Comparison of ENCODE assay signal across 24 cellular contexts in genomic region chr1:229988534-229988933, GRCh38.
"Had no signal": no experiment of that assay in that cellular context is flagged by ENCODE, and none has a peak within 500 bp of the region (broad histone marks: within the 10 kb centered on the region; RNA-seq: fewer than 3 reads in every experiment).

No MANE protein-coding gene starts in this region.

- DNase-seq: activated B cell treated with CpG ODN at 0.5 μM for 24 hours; activated CD4-positive, alpha-beta memory T cell treated with anti-CD3 and anti-CD28 coated beads for 36 hours; activated CD4-positive, alpha-beta T cell treated with anti-CD3 and anti-CD28 coated beads, Interleukin-2, amount 10 ng/mL, durations not matched to agents 7 days and 5 days; activated CD8-positive, alpha-beta memory T cell treated with anti-CD3 and anti-CD28 coated beads for 24 hours; activated effector memory CD4-positive, alpha-beta T cell treated with anti-CD3 and anti-CD28 coated beads, Interleukin-2, amount 50 U/mL, for 16 hours; activated naive CD4-positive, alpha-beta T cell treated with Interleukin-2 at 50 U/mL for 16 hours; activated naive CD8-positive, alpha-beta T cell treated with anti-CD3 and anti-CD28 coated beads for 36 hours; activated T-cell treated with anti-CD3 and anti-CD28 coated beads, Interleukin-2, amount 50 U/mL, for 4 hours; anterior cingulate cortex; cerebellar nuclear complex; KG1; NCI-H1092; NCI-H1417 treated with DMSO at 0.1 percent for 48 hours; NCI-H1694; NCI-H2029; NCI-H2107; NCI-H2171 treated with DMSO at 0.1 percent for 48 hours; NCI-H226; NCI-H526 treated with DMSO at 0.1 percent for 48 hours; NCI-H82; PC-9; SHP77 treated with DMSO at 0.1 percent for 48 hours; T-helper 17 cell; T-helper 9 cell had no signal

- H3K27ac ChIP-seq: PC-9 had no signal

- H3K9me3 Mint-ChIP-seq: activated B cell treated with CpG ODN at 0.5 μM for 24 hours; activated CD4-positive, alpha-beta memory T cell treated with anti-CD3 and anti-CD28 coated beads for 36 hours; activated CD4-positive, alpha-beta T cell treated with anti-CD3 and anti-CD28 coated beads, Interleukin-2, amount 10 ng/mL, durations not matched to agents 7 days and 5 days; activated naive CD8-positive, alpha-beta T cell treated with anti-CD3 and anti-CD28 coated beads for 36 hours; activated T-cell treated with anti-CD3 and anti-CD28 coated beads, Interleukin-2, amount 50 U/mL, for 4 hours had no signal

- H3K4me3 ChIP-seq: PC-9 had no signal

- ATAC-seq: activated T-cell treated with anti-CD3 and anti-CD28 coated beads, Interleukin-2, amount 50 U/mL, for 4 hours; T-helper 17 cell had no signal

- H3K27ac Mint-ChIP-seq: activated B cell treated with CpG ODN at 0.5 μM for 24 hours; activated CD4-positive, alpha-beta memory T cell treated with anti-CD3 and anti-CD28 coated beads for 36 hours; activated CD4-positive, alpha-beta T cell treated with anti-CD3 and anti-CD28 coated beads, Interleukin-2, amount 10 ng/mL, durations not matched to agents 7 days and 5 days; activated naive CD8-positive, alpha-beta T cell treated with anti-CD3 and anti-CD28 coated beads for 36 hours; T-helper 17 cell had no signal

- H3K36me3 Mint-ChIP-seq: activated CD4-positive, alpha-beta memory T cell treated with anti-CD3 and anti-CD28 coated beads for 36 hours; activated naive CD8-positive, alpha-beta T cell treated with anti-CD3 and anti-CD28 coated beads for 36 hours had no signal

- H2AFZ ChIP-seq: PC-9 had no signal

- H3K4me3 Mint-ChIP-seq: activated B cell treated with CpG ODN at 0.5 μM for 24 hours; activated CD4-positive, alpha-beta memory T cell treated with anti-CD3 and anti-CD28 coated beads for 36 hours; activated CD4-positive, alpha-beta T cell treated with anti-CD3 and anti-CD28 coated beads, Interleukin-2, amount 10 ng/mL, durations not matched to agents 7 days and 5 days; activated naive CD8-positive, alpha-beta T cell treated with anti-CD3 and anti-CD28 coated beads for 36 hours; activated T-cell treated with anti-CD3 and anti-CD28 coated beads, Interleukin-2, amount 50 U/mL, for 4 hours; T-helper 17 cell had no signal

- H3K4me2 ChIP-seq: PC-9 had no signal
